23 cellular contexts compared by ENCODE assay signal in genomic region chr22:29260031-29260560, GRCh38. TPM values are rescaled to one million over a fixed set of nuclear protein-coding genes. Genes with fewer than 3 reads are reported as not detected.
DNase-seq lines count a peak whose midpoint lies in the region; ATAC-seq and TF ChIP-seq lines count a peak whose summit lies in the region.
"Had no signal": no experiment of that assay in that cellular context is flagged by ENCODE, and none has a peak within 500 bp of the region (broad histone marks: within the 10 kb centered on the region; RNA-seq: fewer than 3 reads in every experiment).

No MANE protein-coding gene starts in this region.

- intact Hi-C loops in upper lobe of right lung (cut with DNase I): no loop called here

- H3K4me1 Mint-ChIP-seq in stimulated activated naive CD8-positive, alpha-beta T cell treated with anti-CD3 and anti-CD28 coated beads, Interleukin-15, amount 100 ng/mL, for 72 hours: no peaks in the 10 kb centered on the region
- H3K4me1 Mint-ChIP-seq: brain; CD8-positive, alpha-beta memory T cell; nephron had no signal

- no peak overlapping the region for H3K4me3 Mint-ChIP-seq in stimulated activated naive CD8-positive, alpha-beta T cell treated with anti-CD3 and anti-CD28 coated beads, Interleukin-15, amount 100 ng/mL, for 72 hours
- H3K4me3 Mint-ChIP-seq: activated naive CD4-positive, alpha-beta T cell treated with anti-CD3 and anti-CD28 coated beads for 36 hours; activated T-helper 1 cell treated with anti-CD3 and anti-CD28 coated beads, Interleukin-12 subunit alpha, Interleukin-12 subunit beta, Interleukin-2, Interleukin-4 antibody, amounts not matched to agents 30 ng/mL and 10 ng/mL and 1 ng/mL, durations not matched to agents 14 hours and 24 hours and 36 hours; B cell; brain; CD8-positive, alpha-beta memory T cell; nephron had no signal

- H3K27ac Mint-ChIP-seq in stimulated activated naive CD8-positive, alpha-beta T cell treated with anti-CD3 and anti-CD28 coated beads, Interleukin-15, amount 100 ng/mL, for 72 hours: peak overlapping the region in 1 of 2 donors; percentile 12
- H3K27ac Mint-ChIP-seq: activated naive CD4-positive, alpha-beta T cell treated with anti-CD3 and anti-CD28 coated beads for 36 hours; activated T-helper 1 cell treated with anti-CD3 and anti-CD28 coated beads, Interleukin-12 subunit alpha, Interleukin-12 subunit beta, Interleukin-2, Interleukin-4 antibody, amounts not matched to agents 30 ng/mL and 10 ng/mL and 1 ng/mL, durations not matched to agents 14 hours and 24 hours and 36 hours; B cell; CD8-positive, alpha-beta memory T cell; nephron had no signal

- H3K9me3 Mint-ChIP-seq in stimulated activated naive CD8-positive, alpha-beta T cell treated with anti-CD3 and anti-CD28 coated beads, Interleukin-15, amount 100 ng/mL, for 72 hours: no peaks in the 10 kb centered on the region
- H3K9me3 Mint-ChIP-seq: activated naive CD4-positive, alpha-beta T cell treated with anti-CD3 and anti-CD28 coated beads for 36 hours; activated T-helper 1 cell treated with anti-CD3 and anti-CD28 coated beads, Interleukin-12 subunit alpha, Interleukin-12 subunit beta, Interleukin-2, Interleukin-4 antibody, amounts not matched to agents 30 ng/mL and 10 ng/mL and 1 ng/mL, durations not matched to agents 14 hours and 24 hours and 36 hours; nephron had no signal

- H3K36me3 ChIP-seq in upper lobe of right lung: peaks cover 2% of the 10 kb centered on the region

- TF ChIP-seq CTCF in upper lobe of right lung (IDR thresholded peaks at IDR 0.05) (no peak), omental fat pad (IDR thresholded peaks at IDR 0.05) (no peak)

- no peaks in the 10 kb centered on the region for H3K9me3 ChIP-seq in upper lobe of right lung
- H3K9me3 ChIP-seq: adrenal gland had no signal

- H3K4me1 ChIP-seq in upper lobe of right lung: no peaks in the 10 kb centered on the region
- H3K4me1 ChIP-seq: adrenal gland, parathyroid adenoma had no signal

- ATAC-seq in stimulated activated naive CD8-positive, alpha-beta T cell treated with anti-CD3 and anti-CD28 coated beads, Interleukin-15, amount 100 ng/mL, for 72 hours: peak; percentile 44
- no peak for ATAC-seq in stimulated activated naive CD8-positive, alpha-beta T cell treated with anti-CD3 and anti-CD28 coated beads, Interleukin-15, Interleukin-2, amounts not matched to agents 100 U/mL and 50 U/mL, for 24 hours
- ATAC-seq in left lobe of liver (no peak), upper lobe of right lung (peak; percentile 4), GM21423 (IDR thresholded peaks at IDR 0.05; ENCODE audit: unreplicated experiment) (no peak), omental fat pad (ENCODE audit: low FRiP score) (no peak)

- H3K27ac ChIP-seq in upper lobe of right lung: no peak overlapping the region
- H3K27ac ChIP-seq: parathyroid adenoma, PC-9 had no signal

- H3K4me3 ChIP-seq in upper lobe of right lung: no peak overlapping the region
- H3K4me3 ChIP-seq: adrenal gland, PC-9 had no signal

- no peaks in the 10 kb centered on the region for H3K27me3 ChIP-seq in upper lobe of right lung
- H3K27me3 ChIP-seq: adrenal gland had no signal

- no peak for DNase-seq in stimulated activated naive CD8-positive, alpha-beta T cell treated with anti-CD3 and anti-CD28 coated beads, Interleukin-15, amount 100 ng/mL, for 72 hours
- no peak for DNase-seq in stimulated activated naive CD8-positive, alpha-beta T cell treated with anti-CD3 and anti-CD28 coated beads, Interleukin-15, Interleukin-2, amounts not matched to agents 100 U/mL and 50 U/mL, for 24 hours
- DNase-seq in left lobe of liver (ENCODE audit: low spot score): peak; percentile 40
- no peak for DNase-seq in upper lobe of right lung
- DNase-seq in omental fat pad (ENCODE audit: low spot score): no peak
- DNase-seq: activated CD4-positive, CD25-positive, alpha-beta regulatory T cell; activated naive CD4-positive, alpha-beta T cell treated with anti-CD3 and anti-CD28 coated beads for 36 hours; CD8-positive, alpha-beta memory T cell; IMR-90; NCI-H1694; NCI-H524 treated with DMSO at 0.1 percent for 48 hours; PC-9; SIG-M5; stimulated activated CD4-positive, alpha-beta T cell treated with anti-CD3 and anti-CD28 coated beads, Interleukin-2, amount 100 ng/mL, for 48 hours; T-helper 1 cell had no signal

- H3K27me3 Mint-ChIP-seq in stimulated activated naive CD8-positive, alpha-beta T cell treated with anti-CD3 and anti-CD28 coated beads, Interleukin-15, amount 100 ng/mL, for 72 hours: no peaks in the 10 kb centered on the region
- H3K27me3 Mint-ChIP-seq: B cell; brain; CD8-positive, alpha-beta memory T cell had no signal

RNA-seq across cellular contexts. Expression of gene RHBDD3, which starts 7.7 kb away (rescaled TPM):
- total RNA-seq in left lobe of liver (18.9 TPM), upper lobe of right lung (19.0 TPM), omental fat pad (10 to 100 TPM; 15.0 to 30.8 (median 25.4) TPM)

RNA-seq across cellular contexts. Expression of gene EWSR1, which starts 8.0 kb away (rescaled TPM):
- total RNA-seq in left lobe of liver: 93.3 TPM
- total RNA-seq in upper lobe of right lung: 149 TPM
- 100 to 1,000 TPM; 190 to 274 (median 202) TPM for total RNA-seq in omental fat pad

RNA-seq across cellular contexts. Expression of gene GAS2L1, which starts 46.4 kb away (rescaled TPM):
- total RNA-seq in left lobe of liver (14.3 TPM), upper lobe of right lung (27.2 TPM), omental fat pad (10 to 100 TPM; 13.4 to 29.0 (median 22.7) TPM)
- total RNA-seq: B cell had no signal

RNA-seq across cellular contexts. Expression of gene EMID1, which starts 54.4 kb away (rescaled TPM):
- total RNA-seq in left lobe of liver (1.3 TPM), upper lobe of right lung (15.2 TPM), omental fat pad (1 to 10 TPM; 1.5 to 2.5 (median 1.7) TPM)
- total RNA-seq: activated naive CD4-positive, alpha-beta T cell treated with anti-CD3 and anti-CD28 coated beads for 36 hours; activated T-helper 1 cell treated with anti-CD3 and anti-CD28 coated beads, Interleukin-12 subunit alpha, Interleukin-12 subunit beta, Interleukin-2, Interleukin-4 antibody, amounts not matched to agents 30 ng/mL and 10 ng/mL and 1 ng/mL, durations not matched to agents 14 hours and 24 hours and 36 hours; B cell; CD8-positive, alpha-beta memory T cell had no signal

RNA-seq across cellular contexts. Expression of gene RASL10A, which starts 55.4 kb away (rescaled TPM):
- total RNA-seq in left lobe of liver (1.0 TPM), upper lobe of right lung (0.72 TPM), omental fat pad (1 to 10 TPM in 2 of 4 donors, under 1 TPM in 1, not detected in 1; 0.56 to 2.6 (median 1.5) TPM)
- total RNA-seq: activated naive CD4-positive, alpha-beta T cell treated with anti-CD3 and anti-CD28 coated beads for 36 hours; CD8-positive, alpha-beta memory T cell; cerebellum; IMR-90; PC-9 had no signal

Comparison
In these comparisons a context has a peak if more than half of its experiments do, and no peak if none do; other contexts are left out.
1. ATAC-seq: peak in stimulated activated naive CD8-positive, alpha-beta T cell treated with anti-CD3 and anti-CD28 coated beads, Interleukin-15, amount 100 ng/mL, for 72 hours (single experiment) and upper lobe of right lung (single experiment); none in stimulated activated naive CD8-positive, alpha-beta T cell treated with anti-CD3 and anti-CD28 coated beads, Interleukin-15, Interleukin-2, amounts not matched to agents 100 U/mL and 50 U/mL, for 24 hours (single experiment), left lobe of liver (single experiment), GM21423 (single experiment) and omental fat pad (single experiment).